Comparison of ENCODE assay signal across 1 cellular context in genomic region chr17:1090454-1091189, GRCh38.
TF ChIP-seq lines count a peak whose summit lies in the region.

No MANE protein-coding gene starts in this region.

TF ChIP-seq in GM23338, 12 proteins besides CTCF, POLR2A, EP300 and RAD21 (continued from another document):
- no peak for TF ChIP-seq ZNF462 (CRISPR knock-in tag; IDR thresholded peaks at IDR 0.05)
- no peak for TF ChIP-seq REST (IDR thresholded peaks at IDR 0.05; ENCODE audit: unreplicated experiment)
